12 cellular contexts compared by ENCODE assay signal in the genomic region with DNA sequence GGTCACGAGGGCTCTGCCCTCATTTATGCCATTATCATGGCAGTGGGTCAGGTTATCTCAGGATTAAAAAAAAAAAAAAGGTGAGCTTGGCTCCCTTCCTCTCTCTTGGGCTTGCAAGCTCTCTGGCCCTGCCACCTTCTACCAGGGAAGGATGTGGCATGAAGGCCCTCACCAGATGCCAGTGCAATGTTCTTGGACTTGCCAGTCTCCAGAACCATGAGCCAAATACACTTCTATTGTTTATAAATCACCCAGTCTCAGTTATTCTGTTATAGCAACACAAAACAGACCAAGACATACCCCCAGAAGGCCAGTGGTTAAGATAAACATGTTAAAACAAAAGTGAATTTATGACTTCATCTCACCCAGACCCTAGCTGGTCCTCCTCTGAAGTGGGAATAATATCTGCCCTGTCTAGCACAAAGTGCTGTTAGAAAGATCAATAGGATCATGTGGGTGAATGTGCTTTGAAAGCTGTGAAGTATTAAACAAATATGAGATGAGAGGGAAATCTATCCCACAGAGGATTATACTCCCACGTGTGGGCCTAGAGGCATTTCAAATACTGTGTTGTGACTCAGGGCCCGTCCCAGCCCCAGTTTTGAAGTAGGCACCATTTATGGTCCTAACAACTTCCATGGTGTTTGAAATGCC.
DNase-seq lines count a peak whose midpoint lies in the region; ATAC-seq and TF ChIP-seq lines count a peak whose summit lies in the region.
"Had no signal": no experiment of that assay in that cellular context is flagged by ENCODE, and none has a peak within 500 bp of the region (broad histone marks: within the 10 kb centered on the region; RNA-seq: fewer than 3 reads in every experiment).

No MANE protein-coding gene starts in this region.

- no peaks in the 10 kb centered on the region for H3K27me3 Mint-ChIP-seq in activated naive CD8-positive, alpha-beta T cell treated with anti-CD3 and anti-CD28 coated beads for 36 hours
- H3K27me3 Mint-ChIP-seq in T-helper 2 cell treated with Interferon-gamma antibody and Interleukin-4, amounts not matched to agents 5 μg/mL and 100 μg/mL, for 36 hours (ENCODE audit: low read depth) = no peaks in the 10 kb centered on the region
- H3K27me3 Mint-ChIP-seq in endothelial cell (ENCODE audit: unreplicated experiment) = peaks cover 9% of the 10 kb centered on the region
- H3K27me3 Mint-ChIP-seq: T-cell had no signal

- H3F3A ChIP-seq in PC-9 (ENCODE audit: insufficient read depth, low read depth) = peaks cover 27% of the 10 kb centered on the region

- H3K9me2 ChIP-seq in PC-9 (ENCODE audit: insufficient read depth) = no peaks in the 10 kb centered on the region

- H3K4me1 ChIP-seq in heart right ventricle (peaks cover 34 to 77% (median 64%) of the 10 kb centered on the region in 9 donors), tibial artery (peaks cover 0 to 46% (median 36%) of the 10 kb centered on the region in 4 donors), PC-9 (replicated peaks; ENCODE audit: insufficient read depth) (peaks cover 27% of the 10 kb centered on the region)

- TF ChIP-seq CTCF in heart right ventricle (IDR thresholded peaks at IDR 0.05) (no peak), tibial artery (IDR thresholded peaks at IDR 0.05) (no peak), PC-9 (conservative IDR thresholded peaks at IDR 0.05) (no peak), endothelial cell (IDR thresholded peaks at IDR 0.05; ENCODE audit: unreplicated experiment) (no peak)

- CTCF ChIA-PET in PC-9 (lab: Charles Lee) = interaction anchor here (0.6 kb wide), 1 partner anchor 20 kb away, joined by 7 read pairs; no protein-coding TSS in a partner anchor

- H3K4me1 Mint-ChIP-seq in activated naive CD8-positive, alpha-beta T cell treated with anti-CD3 and anti-CD28 coated beads for 36 hours = peaks cover 24% of the 10 kb centered on the region
- H3K4me1 Mint-ChIP-seq in T-helper 2 cell treated with Interferon-gamma antibody and Interleukin-4, amounts not matched to agents 5 μg/mL and 100 μg/mL, for 36 hours (ENCODE audit: low read depth) = peaks cover 22% of the 10 kb centered on the region
- peaks cover 5% of the 10 kb centered on the region for H3K4me1 Mint-ChIP-seq in endothelial cell (ENCODE audit: unreplicated experiment)

- H3K36me3 ChIP-seq in heart right ventricle (no peaks in the 10 kb centered on the region), tibial artery (no peaks in the 10 kb centered on the region), PC-9 (ENCODE audit: low read depth) (no peaks in the 10 kb centered on the region)

- H3K9me3 ChIP-seq in heart right ventricle (no peaks in the 10 kb centered on the region), tibial artery (no peaks in the 10 kb centered on the region), PC-9 (ENCODE audit: insufficient read depth, low read depth) (no peaks in the 10 kb centered on the region)

- no peak overlapping the region for H3K4me3 ChIP-seq in heart right ventricle
- no peak overlapping the region for H3K4me3 ChIP-seq in tibial artery
- no peak overlapping the region for H3K4me3 ChIP-seq in PC-9

- no peaks in the 10 kb centered on the region for H3K9me3 Mint-ChIP-seq in activated naive CD8-positive, alpha-beta T cell treated with anti-CD3 and anti-CD28 coated beads for 36 hours
- no peaks in the 10 kb centered on the region for H3K9me3 Mint-ChIP-seq in T-helper 2 cell treated with Interferon-gamma antibody and Interleukin-4, amounts not matched to agents 5 μg/mL and 100 μg/mL, for 36 hours
- H3K9me3 Mint-ChIP-seq in endothelial cell (ENCODE audit: unreplicated experiment) = no peaks in the 10 kb centered on the region
- H3K9me3 Mint-ChIP-seq: T-cell had no signal

- no peaks in the 10 kb centered on the region for H3K27me3 ChIP-seq in heart right ventricle
- H3K27me3 ChIP-seq in tibial artery = no peaks in the 10 kb centered on the region
- no peaks in the 10 kb centered on the region for H3K27me3 ChIP-seq in PC-9 (ENCODE audit: insufficient read depth, low read depth)

- H3K4me3 Mint-ChIP-seq in activated naive CD8-positive, alpha-beta T cell treated with anti-CD3 and anti-CD28 coated beads for 36 hours = no peak overlapping the region
- H3K4me3 Mint-ChIP-seq in T-helper 2 cell treated with Interferon-gamma antibody and Interleukin-4, amounts not matched to agents 5 μg/mL and 100 μg/mL, for 36 hours = no peak overlapping the region
- no peak overlapping the region for H3K4me3 Mint-ChIP-seq in endothelial cell (ENCODE audit: unreplicated experiment)
- H3K4me3 Mint-ChIP-seq: T-cell had no signal

- intact Hi-C loops in heart right ventricle (cut with DNase I) = loop anchor here in 9 of 10 donors (1.0 to 10.0 kb wide), 11 partner anchors 68 to 1010 kb away; partner anchors contain the start of genes WNK1 (in 4 of the 9) and RAD52 (in 1 of the 9)
- intact Hi-C loops in cardiac septum (cut with DNase I) = loop anchor here (1.0 to 10.0 kb wide), 2 partner anchors 70 to 1010 kb away; no protein-coding TSS in a partner anchor
- intact Hi-C loops in tibial artery (cut with DNase I; ENCODE audit: low total_unique reads) = loop anchor here (5.0 kb wide), 2 partner anchors 73 to 238 kb away; no protein-coding TSS in a partner anchor
- intact Hi-C loops in PC-9 (cut with micrococcal nuclease; ENCODE audit: unreplicated experiment) = loop anchor here (5.0 kb wide), 1 partner anchor 518 kb away; no protein-coding TSS in a partner anchor

- POLR2A ChIA-PET in PC-9 (lab: Charles Lee; ENCODE audit: unreplicated experiment) = interaction anchor here (0.5 to 0.7 kb wide), 3 partner anchors 42 to 177 kb away, joined by 3 to 26 read pairs (median 4); no protein-coding TSS in a partner anchor

- DNase-seq in heart right ventricle (no peak), cardiac septum (ENCODE audit: low spot score) (no peak), islet precursor cell (peak; percentile 17), tibial artery (peak in 1 of 2 donors; percentile 17), PC-9 (no peak), endothelial cell (ENCODE audit: low spot score) (no peak)
- DNase-seq in activated naive CD8-positive, alpha-beta T cell treated with anti-CD3 and anti-CD28 coated beads for 36 hours = no peak
- DNase-seq in T-helper 2 cell treated with Interferon-gamma antibody and Interleukin-4, amounts not matched to agents 5 μg/mL and 100 μg/mL, for 36 hours (ENCODE audit: low spot score) = no peak
- DNase-seq: CD4-positive, CD25-positive, alpha-beta regulatory T cell; kidney; NCI-H510A treated with DMSO at 0.1 percent for 48 hours; T-cell had no signal

- no TSS peak for BruUV-seq in PC-9 (replicated peaks; lab: Mats Ljungman, UMichigan)

- no peaks in the 10 kb centered on the region for H3K36me3 Mint-ChIP-seq in activated naive CD8-positive, alpha-beta T cell treated with anti-CD3 and anti-CD28 coated beads for 36 hours
- H3K36me3 Mint-ChIP-seq in T-helper 2 cell treated with Interferon-gamma antibody and Interleukin-4, amounts not matched to agents 5 μg/mL and 100 μg/mL, for 36 hours (ENCODE audit: low read depth) = peaks cover 6% of the 10 kb centered on the region
- no peaks in the 10 kb centered on the region for H3K36me3 Mint-ChIP-seq in endothelial cell (ENCODE audit: low read depth, unreplicated experiment)
- H3K36me3 Mint-ChIP-seq: CD4-positive, CD25-positive, alpha-beta regulatory T cell; T-cell had no signal

- H3K27ac ChIP-seq in heart right ventricle (peak overlapping the region; percentile 47 to 87 (median 76)), tibial artery (peak overlapping the region; percentile 73 to 77), PC-9 (no peak overlapping the region)

- no peak overlapping the region for H3K4me2 ChIP-seq in PC-9

- H3K79me2 ChIP-seq in PC-9 (ENCODE audit: low read depth) = no peaks in the 10 kb centered on the region

- no peak for ATAC-seq in heart right ventricle
- ATAC-seq: T-cell had no signal

- no peaks in the 10 kb centered on the region for H4K20me1 ChIP-seq in PC-9 (ENCODE audit: insufficient read depth)

- WGBS in heart right ventricle, 2 donors = 86 to 90% methylated on average over 3 of the region's 3 CpGs

- no peak overlapping the region for H2AFZ ChIP-seq in PC-9

- H3K27ac Mint-ChIP-seq in activated naive CD8-positive, alpha-beta T cell treated with anti-CD3 and anti-CD28 coated beads for 36 hours = peak overlapping the region; percentile 7
- H3K27ac Mint-ChIP-seq in T-helper 2 cell treated with Interferon-gamma antibody and Interleukin-4, amounts not matched to agents 5 μg/mL and 100 μg/mL, for 36 hours = no peak overlapping the region
- no peak overlapping the region for H3K27ac Mint-ChIP-seq in endothelial cell (ENCODE audit: unreplicated experiment)
